In genomic region chrX:149003863-149004660, GRCh38 we compare ENCODE assay signal across 22 cellular contexts.
DNase-seq lines count a peak whose midpoint lies in the region; ATAC-seq, FAIRE-seq and TF ChIP-seq lines count a peak whose summit lies in the region.
"Had no signal": no experiment of that assay in that cellular context is flagged by ENCODE, and none has a peak within 500 bp of the region (broad histone marks: within the 10 kb centered on the region; RNA-seq: fewer than 3 reads in every experiment).

No MANE protein-coding gene starts in this region.

- DNase-seq in AG20443 (ENCODE audit: low spot score) (peak; percentile 18), HT1080 (ENCODE audit: low read depth) (peak; percentile 6), fibroblast of the aortic adventitia (ENCODE audit: low read depth) (peak; percentile 40), mesothelial cell of epicardium (ENCODE audit: low spot score in 2 of 2, unreplicated experiment in 2 of 2) (no peak), nucleus accumbens (lab: John Stamatoyannopoulos, UW) (no peak), HTR-8/SVneo (ENCODE audit: insufficient read length, low spot score) (no peak)
- DNase-seq: activated CD4-positive, alpha-beta T cell treated with anti-CD3 and anti-CD28 coated beads for 48 hours; activated CD8-positive, alpha-beta memory T cell treated with anti-CD3 and anti-CD28 coated beads, Interleukin-2, amount 50 U/mL, for 48 hours; activated effector memory CD4-positive, alpha-beta T cell treated with Interleukin-2 at 50 U/mL for 16 hours; caudate nucleus; CD8-positive, alpha-beta T cell; DMS53; erythroblast; NCI-H1048; NCI-H2081 treated with DMSO at 0.1 percent for 48 hours; nephron progenitor cell; T-helper 1 cell; upper lobe of right lung had no signal

- H3K36me3 Mint-ChIP-seq in mesothelial cell of epicardium, result no peaks in the 10 kb centered on the region
- H3K36me3 Mint-ChIP-seq: CD8-positive, alpha-beta T cell had no signal

- no peak overlapping the region for H3K4me3 ChIP-seq in fibroblast of the aortic adventitia (ENCODE audit: low read depth, low read length)
- H3K4me3 ChIP-seq: prostate gland, upper lobe of right lung had no signal

- no peaks in the 10 kb centered on the region for H3K4me1 Mint-ChIP-seq in mesothelial cell of epicardium

- ATAC-seq in GM21619 (IDR thresholded peaks at IDR 0.05; ENCODE audit: unreplicated experiment) (peak; percentile 69), GM21737 (IDR thresholded peaks at IDR 0.05; ENCODE audit: unreplicated experiment) (no peak)
- ATAC-seq: CD8-positive, alpha-beta T cell; upper lobe of right lung had no signal

- no peak for FAIRE-seq in HTR-8/SVneo (lab: Jason Lieb, UNC)
- FAIRE-seq: H1 had no signal

- peaks cover 3% of the 10 kb centered on the region for H3K27me3 Mint-ChIP-seq in mesothelial cell of epicardium (ENCODE audit: low read depth)

- no peak overlapping the region for H3K4me3 Mint-ChIP-seq in mesothelial cell of epicardium
- H3K4me3 Mint-ChIP-seq: CD8-positive, alpha-beta T cell; nephron progenitor cell had no signal

- TF ChIP-seq CTCF in fibroblast of the aortic adventitia (IDR thresholded peaks at IDR 0.05; ENCODE audit: insufficient read depth, low read length) (no peak), mesothelial cell of epicardium (IDR thresholded peaks at IDR 0.05; ENCODE audit: unreplicated experiment) (no peak)

- H3K9me3 Mint-ChIP-seq in mesothelial cell of epicardium, result peaks cover 11% of the 10 kb centered on the region
- H3K9me3 Mint-ChIP-seq: CD8-positive, alpha-beta T cell had no signal

- no peak overlapping the region for H3K27ac Mint-ChIP-seq in mesothelial cell of epicardium
- H3K27ac Mint-ChIP-seq: CD8-positive, alpha-beta T cell; nephron progenitor cell had no signal

Comparison
In these comparisons a context has a peak if more than half of its experiments do, and no peak if none do; other contexts are left out.
1. DNase-seq: peak in AG20443 (single experiment), HT1080 (single experiment) and fibroblast of the aortic adventitia (single experiment); none in mesothelial cell of epicardium (0 of 2), nucleus accumbens (0 of 56) and HTR-8/SVneo (single experiment).